In the genomic region with DNA sequence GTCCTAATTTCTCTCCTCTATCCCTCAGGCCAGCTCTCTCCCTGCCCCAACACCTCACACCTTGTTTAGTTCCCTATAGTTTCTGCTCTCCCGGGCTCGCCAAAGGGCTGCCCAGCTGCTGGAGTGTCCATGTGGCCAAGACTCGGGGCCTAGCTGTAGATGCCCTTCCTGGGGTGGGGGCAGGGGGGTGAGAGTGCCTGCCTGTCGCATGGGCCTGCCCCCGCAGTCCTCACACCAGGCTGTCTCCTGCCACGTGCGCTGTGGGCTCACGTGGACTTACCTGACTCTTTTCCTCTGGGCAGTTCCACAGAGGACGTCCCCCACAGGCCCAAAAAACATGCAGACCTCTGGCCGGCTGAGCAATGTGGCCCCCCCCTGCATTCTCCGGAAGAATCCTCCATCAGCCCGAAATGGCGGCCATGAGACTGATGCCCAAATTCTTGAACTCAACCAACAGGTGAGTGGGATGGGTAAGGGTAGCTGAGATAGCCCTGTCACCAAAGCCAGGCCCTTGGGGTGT, we compare ENCODE assay signal across 15 cellular contexts. TPM values are rescaled to one million over a fixed set of nuclear protein-coding genes. Genes with fewer than 3 reads are reported as not detected.
DNase-seq lines count a peak whose midpoint lies in the region; ATAC-seq, FAIRE-seq and TF ChIP-seq lines count a peak whose summit lies in the region.
"Had no signal": no experiment of that assay in that cellular context is flagged by ENCODE, and none has a peak within 500 bp of the region (broad histone marks: within the 10 kb centered on the region; RNA-seq: fewer than 3 reads in every experiment).

No MANE protein-coding gene starts in this region.

- no peak overlapping the region for H3K9ac ChIP-seq in HepG2 (ENCODE audit: insufficient read depth, low read depth, low read length)
- H3K9ac ChIP-seq: BLaER1 treated with 17β-estradiol and CSF1 and Interleukin-3, amounts not matched to agents 10 nM and 100 nM had no signal

- TF ChIP-seq EP300 in HepG2 (IDR thresholded peaks at IDR 0.05; ENCODE audit: low read depth in 2 of 2, low read length in 2 of 2) (no peak), HepG2 (CRISPR knock-in tag; IDR thresholded peaks at IDR 0.05; ENCODE audit: borderline replicate concordance) (no peak)

- CTCF ChIA-PET in HepG2 (lab: Yijun Ruan, JAX; ENCODE audit: low intra/inter-chr PET ratio, low total read pairs) = no interaction called here

- 95% methylated on average over 11 of the region's 13 CpGs for WGBS in HepG2 (ENCODE audit: low lambda C conversion rate)
- 72% methylated on average over 3 of the region's 13 CpGs for WGBS in right lobe of liver (ENCODE audit: insufficient coverage, low coverage, low lambda C conversion rate, missing lambda C conversion rate)
- 88 to 92% (median 91%) methylated on average over 13 of the region's 13 CpGs for WGBS in psoas muscle, 3 donors

- no peak overlapping the region for H3K27ac ChIP-seq in HepG2 (ENCODE audit: extremely low read length, insufficient read depth, low read length)
- H3K27ac ChIP-seq in right lobe of liver = no peak overlapping the region
- H3K27ac ChIP-seq in psoas muscle = peak overlapping the region; percentile 67
- no peak overlapping the region for H3K27ac ChIP-seq in lower lobe of right lung
- H3K27ac ChIP-seq: BLaER1 treated with 17β-estradiol and CSF1 and Interleukin-3, amounts not matched to agents 10 nM and 100 nM; HL-60 had no signal

- H3K4me1 ChIP-seq in HepG2 (ENCODE audit: insufficient read depth, low read length) = peaks cover 33% of the 10 kb centered on the region
- H3K4me1 ChIP-seq in right lobe of liver = peaks cover 0 to 16% (median 11%) of the 10 kb centered on the region in 4 donors
- peaks cover 7% of the 10 kb centered on the region for H3K4me1 ChIP-seq in psoas muscle
- H3K4me1 ChIP-seq in lower lobe of right lung = no peaks in the 10 kb centered on the region

- POLR2A ChIA-PET in HepG2 (lab: Yijun Ruan, JAX) = no interaction called here

- no peak for TF ChIP-seq POLR2A in HepG2 (IDR thresholded peaks at IDR 0.05; ENCODE audit: insufficient read depth in 1 of 2, low read depth in 2 of 2, low read length in 2 of 2)
- no peak for TF ChIP-seq POLR2A in right lobe of liver (IDR thresholded peaks at IDR 0.05)

- H3K27me3 Mint-ChIP-seq in nephron progenitor cell (ENCODE audit: low read depth, poor library complexity) = peaks cover 3% of the 10 kb centered on the region
- H3K27me3 Mint-ChIP-seq: CD4-positive, CD25-positive, alpha-beta regulatory T cell had no signal

- H3K27ac Mint-ChIP-seq in nephron progenitor cell = peak overlapping the region; percentile 71
- H3K27ac Mint-ChIP-seq: CD4-positive, CD25-positive, alpha-beta regulatory T cell; GM23338 had no signal

- peaks cover 34% of the 10 kb centered on the region for H3K4me1 Mint-ChIP-seq in nephron progenitor cell

- H3K36me3 ChIP-seq in HepG2 (replicated peaks in 1 of 2; ENCODE audit: control insufficient read depth in 1 of 2, insufficient read depth in 2 of 2, low read length in 2 of 2) (peaks cover 3 to 20% of the 10 kb centered on the region in 2 experiments; a peak in 4 of 5 replicates), right lobe of liver (peaks cover 0 to 25% (median 9%) of the 10 kb centered on the region in 4 donors), psoas muscle (ENCODE audit: insufficient read depth in 1 of 2, low read depth in 1 of 2) (peaks cover 0 to 77% of the 10 kb centered on the region in 2 donors), lower lobe of right lung (peaks cover 48% of the 10 kb centered on the region)

- in situ Hi-C loops in HepG2 (cut with HindIII; ENCODE audit: extremely low pct_ligation_motif_present, low pct_unique_long_range_greater_than_20kb) = no loop called here

- H2AFZ ChIP-seq in HepG2 (ENCODE audit: low read length) = no peak overlapping the region
- H2AFZ ChIP-seq: GM23338 had no signal

- no peak for TF ChIP-seq CTCF in HepG2 (CRISPR knock-in tag; IDR thresholded peaks at IDR 0.05)
- no peak for TF ChIP-seq CTCF in right lobe of liver (IDR thresholded peaks at IDR 0.05)
- TF ChIP-seq CTCF in nephron progenitor cell (IDR thresholded peaks at IDR 0.05) = no peak
- TF ChIP-seq CTCF in psoas muscle (IDR thresholded peaks at IDR 0.05) = no peak
- no peak for TF ChIP-seq CTCF in lower lobe of right lung (IDR thresholded peaks at IDR 0.05)

- intact Hi-C loops in HepG2 (cut with micrococcal nuclease; ENCODE audit: unreplicated experiment) (no loop called here), right lobe of liver (cut with DNase I) (loop anchor here in 1 of 2 donors (10.0 kb wide), 2 partner anchors 59 to 181 kb away; a partner anchor contains a TSS), psoas muscle (cut with DNase I) (no loop called here), lower lobe of right lung (cut with DNase I) (no loop called here)

- H4K20me1 ChIP-seq in HepG2 (ENCODE audit: insufficient read depth, low read length) = no peaks in the 10 kb centered on the region

- no peak for ATAC-seq in HepG2
- no peak for ATAC-seq in right lobe of liver
- no peak for ATAC-seq in psoas muscle
- no peak for ATAC-seq in lower lobe of right lung
- no peak for ATAC-seq in stimulated activated naive CD8-positive, alpha-beta T cell treated with anti-CD3 and anti-CD28 coated beads, Interleukin-15, Interleukin-2, amounts not matched to agents 100 U/mL and 50 U/mL, for 24 hours
- ATAC-seq: GM12878 had no signal

- H3K9me3 ChIP-seq in HepG2 (ENCODE audit: low read length) = no peaks in the 10 kb centered on the region
- H3K9me3 ChIP-seq in right lobe of liver = no peaks in the 10 kb centered on the region
- no peaks in the 10 kb centered on the region for H3K9me3 ChIP-seq in psoas muscle
- no peaks in the 10 kb centered on the region for H3K9me3 ChIP-seq in lower lobe of right lung
- H3K9me3 ChIP-seq: BLaER1 treated with 17β-estradiol and CSF1 and Interleukin-3, amounts not matched to agents 10 nM and 100 nM had no signal

- H3K4me2 ChIP-seq in HepG2 (ENCODE audit: low read depth, low read length) = no peak overlapping the region
- H3K4me2 ChIP-seq: BLaER1 treated with 17β-estradiol and CSF1 and Interleukin-3, amounts not matched to agents 10 nM and 100 nM; GM23338 had no signal

- peaks cover 27% of the 10 kb centered on the region for H3K36me3 Mint-ChIP-seq in nephron progenitor cell (ENCODE audit: low read depth)

- H3K4me3 ChIP-seq in HepG2 (replicated peaks in 1 of 3; ENCODE audit: insufficient read depth in 1 of 3, low read depth in 2 of 3, low read length in 3 of 3) (no peak overlapping the region), right lobe of liver (no peak overlapping the region), psoas muscle (no peak overlapping the region), lower lobe of right lung (no peak overlapping the region)
- H3K4me3 ChIP-seq: BLaER1 treated with 17β-estradiol and CSF1 and Interleukin-3, amounts not matched to agents 10 nM and 100 nM; GM12878; GM23338 had no signal

- BruUV-seq in HepG2 (replicated peaks; lab: Mats Ljungman, UMichigan) = no TSS peak

- TF ChIP-seq RAD21 in HepG2 (CRISPR knock-in tag; IDR thresholded peaks at IDR 0.05) = no peak

- DNase-seq in HepG2 (ENCODE audit: low spot score) (no peak), right lobe of liver (no peak), nephron progenitor cell (no peak), psoas muscle (peak in 1 of 2 donors; percentile 45), lower lobe of right lung (no peak), DMS79 treated with DMSO at 0.1 percent for 48 hours (lab: John Stamatoyannopoulos, UW) (no peak)
- DNase-seq in stimulated activated naive CD8-positive, alpha-beta T cell treated with anti-CD3 and anti-CD28 coated beads, Interleukin-15, Interleukin-2, amounts not matched to agents 100 U/mL and 50 U/mL, for 24 hours = no peak
- DNase-seq: ACHN; CD4-positive, CD25-positive, alpha-beta regulatory T cell; DMS53 had no signal

- no peaks in the 10 kb centered on the region for H3K9me3 Mint-ChIP-seq in nephron progenitor cell
- H3K9me3 Mint-ChIP-seq: CD4-positive, CD25-positive, alpha-beta regulatory T cell; GM23338 had no signal

- H3K79me2 ChIP-seq in HepG2 (ENCODE audit: insufficient read depth, low read length) = peaks cover under 1% of the 10 kb centered on the region

- no peaks in the 10 kb centered on the region for H3K27me3 ChIP-seq in HepG2 (ENCODE audit: control insufficient read depth in 1 of 2, insufficient read depth in 2 of 2, low read length in 2 of 2)
- no peaks in the 10 kb centered on the region for H3K27me3 ChIP-seq in right lobe of liver
- H3K27me3 ChIP-seq in psoas muscle (ENCODE audit: insufficient read depth in 3 of 3, low read length in 2 of 3) = no peaks in the 10 kb centered on the region
- no peaks in the 10 kb centered on the region for H3K27me3 ChIP-seq in lower lobe of right lung (ENCODE audit: low read depth)
- H3K27me3 ChIP-seq: BLaER1 treated with 17β-estradiol and CSF1 and Interleukin-3, amounts not matched to agents 10 nM and 100 nM had no signal

- no peak overlapping the region for H3K4me3 Mint-ChIP-seq in nephron progenitor cell
- H3K4me3 Mint-ChIP-seq: CD4-positive, CD25-positive, alpha-beta regulatory T cell; GM23338 had no signal

- no peak for FAIRE-seq in HepG2 (lab: Jason Lieb, UNC)
- FAIRE-seq: GM12878, GM18507 had no signal

RNA-seq across cellular contexts. Expression of a gene that starts 7.4 kb away (rescaled TPM):
- total RNA-seq in HepG2 (2016; rRNA removed; fragmentation: Illumina TruSeq; extraction: Trizol) (28.0 and 58.3 TPM in 2 replicates), right lobe of liver (10 to 100 TPM; 29.1 to 62.7 (median 50.0) TPM), psoas muscle (10 to 100 TPM; 32.3 to 50.4 (median 41.5) TPM), lower lobe of right lung (62.9 TPM)
- total RNA-seq in HepG2 (2016; cell fraction: cytosol; rRNA removed; fragmentation: Illumina TruSeq; extraction: Trizol; ENCODE audit: low read depth) = 13.7 and 15.2 TPM in 2 replicates
- total RNA-seq in HepG2 (2016; cell fraction: insoluble cytoplasmic fraction; rRNA removed; fragmentation: Illumina TruSeq; extraction: Trizol) = 22.8 and 61.4 TPM in 2 replicates
- 24.2 and 24.6 TPM in 2 replicates for total RNA-seq in HepG2 (2016; cell fraction: membrane; rRNA removed; fragmentation: Illumina TruSeq; extraction: Trizol)
- 65.4 and 81.2 TPM in 2 replicates for total RNA-seq in HepG2 (2016; cell fraction: nucleus; rRNA removed; fragmentation: Illumina TruSeq; extraction: Trizol)
- polyA plus RNA-seq in HepG2 (2011; rRNA removed) (132 and 137 TPM in 2 replicates), psoas muscle (10 to 100 TPM; 29.4 to 43.2 (median 35.8) TPM)
- polyA plus RNA-seq in HepG2 (2011; cell fraction: cytosol; rRNA removed) = 96.3 and 120 TPM in 2 replicates
- 355 and 421 TPM in 2 replicates for polyA plus RNA-seq in HepG2 (2011; cell fraction: nucleus; rRNA removed)
- polyA plus RNA-seq in HepG2 (2012) = 76.8 and 81.7 TPM in 2 replicates
- polyA plus RNA-seq in HepG2 (2016; cell fraction: cytosol; fragmentation: Illumina TruSeq; extraction: Trizol; ENCODE audit: low read depth) = 15.5 and 16.9 TPM in 2 replicates
- polyA plus RNA-seq in HepG2 (2016; cell fraction: insoluble cytoplasmic fraction; fragmentation: Illumina TruSeq; extraction: Trizol; ENCODE audit: low read depth) = 43.0 and 58.5 TPM in 2 replicates
- 30.0 and 37.0 TPM in 2 replicates for polyA plus RNA-seq in HepG2 (2016; cell fraction: membrane; fragmentation: Illumina TruSeq; extraction: Trizol; ENCODE audit: low read depth)
- 188 and 192 TPM in 2 replicates for polyA plus RNA-seq in HepG2 (2016; cell fraction: nucleus; fragmentation: Illumina TruSeq; extraction: Trizol; ENCODE audit: insufficient read depth, low read depth)
- polyA minus RNA-seq in HepG2 (2011; rRNA and poly(A)+ RNA removed; ENCODE audit: low replicate concordance) = 248 and 683 TPM in 2 replicates
- 150 and 151 TPM in 2 replicates for polyA minus RNA-seq in HepG2 (2011; cell fraction: cytosol; rRNA and poly(A)+ RNA removed)
- 219 and 243 TPM in 2 replicates for polyA minus RNA-seq in HepG2 (2011; cell fraction: nucleus; rRNA and poly(A)+ RNA removed)

RNA-seq across cellular contexts. Expression of a gene that starts 26.1 kb away (rescaled TPM):
- total RNA-seq in HepG2 (2016; rRNA removed; fragmentation: Illumina TruSeq; extraction: Trizol) (48.6 and 55.9 TPM in 2 replicates), right lobe of liver (1 to 10 TPM; 3.9 to 7.4 (median 6.4) TPM), psoas muscle (1 to 10 TPM; 5.5 to 8.6 (median 7.6) TPM), lower lobe of right lung (18.9 TPM)
- 148 and 152 TPM in 2 replicates for total RNA-seq in HepG2 (2016; cell fraction: cytosol; rRNA removed; fragmentation: Illumina TruSeq; extraction: Trizol; ENCODE audit: low read depth)
- total RNA-seq in HepG2 (2016; cell fraction: insoluble cytoplasmic fraction; rRNA removed; fragmentation: Illumina TruSeq; extraction: Trizol) = 39.9 and 57.5 TPM in 2 replicates
- total RNA-seq in HepG2 (2016; cell fraction: membrane; rRNA removed; fragmentation: Illumina TruSeq; extraction: Trizol) = 249 and 253 TPM in 2 replicates
- total RNA-seq in HepG2 (2016; cell fraction: nucleus; rRNA removed; fragmentation: Illumina TruSeq; extraction: Trizol) = 22.8 and 23.0 TPM in 2 replicates
- polyA plus RNA-seq in HepG2 (2011; rRNA removed) (63.6 and 73.3 TPM in 2 replicates), psoas muscle (1 to 10 TPM; 3.6 to 5.3 (median 5.0) TPM)
- polyA plus RNA-seq in HepG2 (2011; cell fraction: cytosol; rRNA removed) = 65.6 and 84.8 TPM in 2 replicates
- 45.3 and 47.1 TPM in 2 replicates for polyA plus RNA-seq in HepG2 (2011; cell fraction: nucleus; rRNA removed)
- 36.8 and 51.0 TPM in 2 replicates for polyA plus RNA-seq in HepG2 (2012)
- polyA plus RNA-seq in HepG2 (2016; cell fraction: cytosol; fragmentation: Illumina TruSeq; extraction: Trizol; ENCODE audit: low read depth) = 247 and 251 TPM in 2 replicates
- 54.3 and 66.5 TPM in 2 replicates for polyA plus RNA-seq in HepG2 (2016; cell fraction: insoluble cytoplasmic fraction; fragmentation: Illumina TruSeq; extraction: Trizol; ENCODE audit: low read depth)
- polyA plus RNA-seq in HepG2 (2016; cell fraction: membrane; fragmentation: Illumina TruSeq; extraction: Trizol; ENCODE audit: low read depth) = 277 and 306 TPM in 2 replicates
- polyA plus RNA-seq in HepG2 (2016; cell fraction: nucleus; fragmentation: Illumina TruSeq; extraction: Trizol; ENCODE audit: insufficient read depth, low read depth) = 44.5 and 47.6 TPM in 2 replicates
- 109 and 147 TPM in 2 replicates for polyA minus RNA-seq in HepG2 (2011; rRNA and poly(A)+ RNA removed; ENCODE audit: low replicate concordance)
- 32.5 and 36.6 TPM in 2 replicates for polyA minus RNA-seq in HepG2 (2011; cell fraction: cytosol; rRNA and poly(A)+ RNA removed)
- polyA minus RNA-seq in HepG2 (2011; cell fraction: nucleus; rRNA and poly(A)+ RNA removed) = 26.1 and 37.3 TPM in 2 replicates

RNA-seq across cellular contexts. Expression of a gene that starts 46.1 kb away (rescaled TPM):
- total RNA-seq in HepG2 (2016; rRNA removed; fragmentation: Illumina TruSeq; extraction: Trizol) (498 and 508 TPM in 2 replicates), right lobe of liver (100 to 1,000 TPM; 144 to 182 (median 161) TPM), psoas muscle (100 to 1,000 TPM; 186 to 304 (median 236) TPM), lower lobe of right lung (243 TPM)
- total RNA-seq in HepG2 (2016; cell fraction: cytosol; rRNA removed; fragmentation: Illumina TruSeq; extraction: Trizol; ENCODE audit: low read depth) = 947 and 1,365 TPM in 2 replicates
- 496 and 506 TPM in 2 replicates for total RNA-seq in HepG2 (2016; cell fraction: insoluble cytoplasmic fraction; rRNA removed; fragmentation: Illumina TruSeq; extraction: Trizol)
- total RNA-seq in HepG2 (2016; cell fraction: membrane; rRNA removed; fragmentation: Illumina TruSeq; extraction: Trizol) = 928 and 1,097 TPM in 2 replicates
- total RNA-seq in HepG2 (2016; cell fraction: nucleus; rRNA removed; fragmentation: Illumina TruSeq; extraction: Trizol) = 200 and 226 TPM in 2 replicates
- polyA plus RNA-seq in HepG2 (2011; rRNA removed) (491 and 584 TPM in 2 replicates), psoas muscle (100 to 1,000 TPM; 259 to 396 (median 306) TPM)
- 627 and 1,057 TPM in 2 replicates for polyA plus RNA-seq in HepG2 (2011; cell fraction: cytosol; rRNA removed)
- 336 and 383 TPM in 2 replicates for polyA plus RNA-seq in HepG2 (2011; cell fraction: nucleus; rRNA removed)
- polyA plus RNA-seq in HepG2 (2012) = 371 and 440 TPM in 2 replicates
- 1,401 and 1,836 TPM in 2 replicates for polyA plus RNA-seq in HepG2 (2016; cell fraction: cytosol; fragmentation: Illumina TruSeq; extraction: Trizol; ENCODE audit: low read depth)
- 640 and 680 TPM in 2 replicates for polyA plus RNA-seq in HepG2 (2016; cell fraction: insoluble cytoplasmic fraction; fragmentation: Illumina TruSeq; extraction: Trizol; ENCODE audit: low read depth)
- 1,282 and 1,407 TPM in 2 replicates for polyA plus RNA-seq in HepG2 (2016; cell fraction: membrane; fragmentation: Illumina TruSeq; extraction: Trizol; ENCODE audit: low read depth)
- polyA plus RNA-seq in HepG2 (2016; cell fraction: nucleus; fragmentation: Illumina TruSeq; extraction: Trizol; ENCODE audit: insufficient read depth, low read depth) = 415 and 448 TPM in 2 replicates
- polyA minus RNA-seq in HepG2 (2011; rRNA and poly(A)+ RNA removed; ENCODE audit: low replicate concordance) = 310 and 535 TPM in 2 replicates
- polyA minus RNA-seq in HepG2 (2011; cell fraction: cytosol; rRNA and poly(A)+ RNA removed) = 514 and 560 TPM in 2 replicates
- 136 and 144 TPM in 2 replicates for polyA minus RNA-seq in HepG2 (2011; cell fraction: nucleus; rRNA and poly(A)+ RNA removed)

RNA-seq across cellular contexts. Expression of a gene that starts 53.1 kb away (rescaled TPM):
- total RNA-seq in HepG2 (2016; rRNA removed; fragmentation: Illumina TruSeq; extraction: Trizol) (4.0 and 9.7 TPM in 2 replicates), right lobe of liver (10 to 100 TPM in 5 of 6 experiments, 1 to 10 TPM in 1; 7.2 to 26.1 (median 21.0) TPM), psoas muscle (10 to 100 TPM in 1 of 4 donors, 1 to 10 TPM in 3; 6.1 to 14.3 (median 7.9) TPM), lower lobe of right lung (56.3 TPM)
- 0.53 and 0.61 TPM in 2 replicates for total RNA-seq in HepG2 (2016; cell fraction: cytosol; rRNA removed; fragmentation: Illumina TruSeq; extraction: Trizol; ENCODE audit: low read depth)
- 4.1 and 12.5 TPM in 2 replicates for total RNA-seq in HepG2 (2016; cell fraction: insoluble cytoplasmic fraction; rRNA removed; fragmentation: Illumina TruSeq; extraction: Trizol)
- total RNA-seq in HepG2 (2016; cell fraction: membrane; rRNA removed; fragmentation: Illumina TruSeq; extraction: Trizol) = 1.4 TPM in 2 replicates
- 8.7 and 9.5 TPM in 2 replicates for total RNA-seq in HepG2 (2016; cell fraction: nucleus; rRNA removed; fragmentation: Illumina TruSeq; extraction: Trizol)
- polyA plus RNA-seq in HepG2 (2011; rRNA removed) (8.1 and 13.1 TPM in 2 replicates), psoas muscle (1 to 10 TPM; 4.9 to 7.3 (median 4.9) TPM)
- polyA plus RNA-seq in HepG2 (2011; cell fraction: cytosol; rRNA removed) = 9.7 and 19.1 TPM in 2 replicates
- 30.1 and 34.4 TPM in 2 replicates for polyA plus RNA-seq in HepG2 (2011; cell fraction: nucleus; rRNA removed)
- polyA plus RNA-seq in HepG2 (2012) = 8.6 and 10.0 TPM in 2 replicates
- polyA plus RNA-seq in HepG2 (2016; cell fraction: cytosol; fragmentation: Illumina TruSeq; extraction: Trizol; ENCODE audit: low read depth) = 0.42 and 0.58 TPM in 2 replicates
- 2.8 and 3.2 TPM in 2 replicates for polyA plus RNA-seq in HepG2 (2016; cell fraction: insoluble cytoplasmic fraction; fragmentation: Illumina TruSeq; extraction: Trizol; ENCODE audit: low read depth)
- 0.45 and 1.0 TPM in 2 replicates for polyA plus RNA-seq in HepG2 (2016; cell fraction: membrane; fragmentation: Illumina TruSeq; extraction: Trizol; ENCODE audit: low read depth)
- polyA plus RNA-seq in HepG2 (2016; cell fraction: nucleus; fragmentation: Illumina TruSeq; extraction: Trizol; ENCODE audit: insufficient read depth, low read depth) = 14.3 and 15.9 TPM in 2 replicates
- polyA minus RNA-seq in HepG2 (2011; rRNA and poly(A)+ RNA removed; ENCODE audit: low replicate concordance) = 0.54 and 19.1 TPM in 2 replicates
- polyA minus RNA-seq in HepG2 (2011; cell fraction: cytosol; rRNA and poly(A)+ RNA removed) = 13.6 and 17.2 TPM in 2 replicates
- 4.8 and 5.6 TPM in 2 replicates for polyA minus RNA-seq in HepG2 (2011; cell fraction: nucleus; rRNA and poly(A)+ RNA removed)

RNA-seq across cellular contexts. Expression of a gene that starts 54.9 kb away (rescaled TPM):
- 0.20 and 0.31 TPM in 2 replicates for total RNA-seq in HepG2 (2016; rRNA removed; fragmentation: Illumina TruSeq; extraction: Trizol)
- total RNA-seq in HepG2 (2016; cell fraction: cytosol; rRNA removed; fragmentation: Illumina TruSeq; extraction: Trizol; ENCODE audit: low read depth) = 0.18 TPM in 1 of 2 replicates, not detected in the other
- total RNA-seq in HepG2 (2016; cell fraction: insoluble cytoplasmic fraction; rRNA removed; fragmentation: Illumina TruSeq; extraction: Trizol) = 0.15 and 0.19 TPM in 2 replicates
- 0.15 and 0.24 TPM in 2 replicates for total RNA-seq in HepG2 (2016; cell fraction: membrane; rRNA removed; fragmentation: Illumina TruSeq; extraction: Trizol)
- 0.60 and 0.99 TPM in 2 replicates for total RNA-seq in HepG2 (2016; cell fraction: nucleus; rRNA removed; fragmentation: Illumina TruSeq; extraction: Trizol)
- 0.73 and 0.91 TPM in 2 replicates for polyA plus RNA-seq in HepG2 (2011; rRNA removed)
- polyA plus RNA-seq in HepG2 (2011; cell fraction: cytosol; rRNA removed) = 0.34 and 0.65 TPM in 2 replicates
- polyA plus RNA-seq in HepG2 (2011; cell fraction: nucleus; rRNA removed) = 3.3 and 5.1 TPM in 2 replicates
- 0.91 and 2.1 TPM in 2 replicates for polyA plus RNA-seq in HepG2 (2012)
- polyA plus RNA-seq in HepG2 (2016; cell fraction: cytosol; fragmentation: Illumina TruSeq; extraction: Trizol; ENCODE audit: low read depth) = 0.11 and 0.17 TPM in 2 replicates
- polyA plus RNA-seq in HepG2 (2016; cell fraction: insoluble cytoplasmic fraction; fragmentation: Illumina TruSeq; extraction: Trizol; ENCODE audit: low read depth) = 0.59 and 0.88 TPM in 2 replicates
- polyA plus RNA-seq in HepG2 (2016; cell fraction: membrane; fragmentation: Illumina TruSeq; extraction: Trizol; ENCODE audit: low read depth) = 0.28 and 0.30 TPM in 2 replicates
- polyA plus RNA-seq in HepG2 (2016; cell fraction: nucleus; fragmentation: Illumina TruSeq; extraction: Trizol; ENCODE audit: insufficient read depth, low read depth) = 1.8 and 2.0 TPM in 2 replicates
- polyA minus RNA-seq in HepG2 (2011; rRNA and poly(A)+ RNA removed; ENCODE audit: low replicate concordance) = 0.44 and 3.1 TPM in 2 replicates
- 0.69 TPM in 1 of 2 replicates, not detected in the other for polyA minus RNA-seq in HepG2 (2011; cell fraction: cytosol; rRNA and poly(A)+ RNA removed)
- polyA minus RNA-seq in HepG2 (2011; cell fraction: nucleus; rRNA and poly(A)+ RNA removed) = 0.99 TPM in 1 of 2 replicates, not detected in the other
- total RNA-seq in right lobe of liver = 10 to 100 TPM; 13.7 to 22.3 (median 17.3) TPM
- 100 to 1,000 TPM; 101 to 148 (median 122) TPM for total RNA-seq in psoas muscle
- 100 to 1,000 TPM in 1 of 3 donors, 10 to 100 TPM in 2; 22.1 to 149 (median 76.3) TPM for polyA plus RNA-seq in psoas muscle
- total RNA-seq in lower lobe of right lung = 27.1 TPM
